ENCODE assay signal across 10 cellular contexts in genomic region chr2:201073071-201073470, GRCh38. TPM values are rescaled to one million over a fixed set of nuclear protein-coding genes. Genes with fewer than 3 reads are reported as not detected.
DNase-seq lines count a peak whose midpoint lies in the region; ATAC-seq, FAIRE-seq and TF ChIP-seq lines count a peak whose summit lies in the region.
"Had no signal": no experiment of that assay in that cellular context is flagged by ENCODE, and none has a peak within 500 bp of the region (broad histone marks: within the 10 kb centered on the region; RNA-seq: fewer than 3 reads in every experiment).

No MANE protein-coding gene starts in this region.

- H3K4me2 ChIP-seq in astrocyte (ENCODE audit: low read length) (peak overlapping the region; percentile 91), mesendoderm (ENCODE audit: low read length) (no peak overlapping the region)

- no peak for ATAC-seq in CD4-positive, alpha-beta T cell (ENCODE audit: poor library complexity)
- ATAC-seq in naive thymus-derived CD8-positive, alpha-beta T cell, result no peak
- ATAC-seq: esophagus mucosa had no signal

- H3K4me3 Mint-ChIP-seq in CD4-positive, alpha-beta T cell, result peak overlapping the region; percentile 79
- peak overlapping the region; percentile 100 for H3K4me3 Mint-ChIP-seq in astrocyte (ENCODE audit: unreplicated experiment)
- peak overlapping the region; percentile 26 to 95 (median 78) for H3K4me3 Mint-ChIP-seq in naive thymus-derived CD8-positive, alpha-beta T cell

- H3K4me1 Mint-ChIP-seq in CD4-positive, alpha-beta T cell (ENCODE audit: low read depth), result peaks cover 46% of the 10 kb centered on the region
- peaks cover 8% of the 10 kb centered on the region for H3K4me1 Mint-ChIP-seq in astrocyte (ENCODE audit: low read depth, unreplicated experiment)
- H3K4me1 Mint-ChIP-seq in naive thymus-derived CD8-positive, alpha-beta T cell, result peaks cover 23 to 51% (median 44%) of the 10 kb centered on the region in 4 donors

- H2AK5ac ChIP-seq in mesendoderm (ENCODE audit: low read length), result no peak overlapping the region

- H4K8ac ChIP-seq in mesendoderm (ENCODE audit: low read depth, low read length), result no peak overlapping the region

- no peak for DNase-seq in CD4-positive, alpha-beta T cell
- DNase-seq in astrocyte (ENCODE audit: low read depth) (no peak), NCI-H2081 treated with DMSO at 0.1 percent for 48 hours (lab: John Stamatoyannopoulos, UW) (no peak), SK-N-DZ (ENCODE audit: low spot score) (no peak), mesendoderm (no peak)
- DNase-seq in naive thymus-derived CD8-positive, alpha-beta T cell, result no peak
- no peak for DNase-seq in effector CD4-positive, alpha-beta T cell
- DNase-seq: NCI-H1417 treated with DMSO at 0.1 percent for 48 hours had no signal

- 100% methylated on average over 1 of the region's 1 CpG for WGBS in HUES64
- WGBS in mesendoderm (ENCODE audit: extremely low coverage, insufficient coverage, low lambda C conversion rate), result no CpG with 5 or more reads among the region's 1 CpG

- H3K36me3 Mint-ChIP-seq in CD4-positive, alpha-beta T cell (ENCODE audit: low read depth), result peaks cover 15% of the 10 kb centered on the region
- H3K36me3 Mint-ChIP-seq in astrocyte (ENCODE audit: low read depth, unreplicated experiment), result no peaks in the 10 kb centered on the region
- peaks cover 0 to 5% (median 0%) of the 10 kb centered on the region in 3 donors for H3K36me3 Mint-ChIP-seq in naive thymus-derived CD8-positive, alpha-beta T cell

- H3K36me3 ChIP-seq in HUES64 (ENCODE audit: insufficient read depth, low read length) (no peaks in the 10 kb centered on the region), astrocyte (ENCODE audit: insufficient read depth, low read length) (no peaks in the 10 kb centered on the region), mesendoderm (ENCODE audit: control insufficient read depth, insufficient read depth, low read length) (no peaks in the 10 kb centered on the region)

- peaks cover 7% of the 10 kb centered on the region for H3K79me1 ChIP-seq in mesendoderm (ENCODE audit: low read length)

- POLR2A ChIA-PET in CD4-positive, alpha-beta T cell (lab: Charles Lee), result interaction anchor here (1.2 to 5.9 kb wide), 3 partner anchors 44 to 360 kb away, joined by 3 to 103 read pairs (median 39); partner anchors contain the start of genes CFLAR and ORC2
- POLR2A ChIA-PET in naive thymus-derived CD8-positive, alpha-beta T cell (lab: Charles Lee), result interaction anchor here (0.7 to 6.3 kb wide), 4 partner anchors 44 to 184 kb away, joined by 3 to 75 read pairs (median 4); partner anchors contain the start of genes CFLAR, NIF3L1 and PPIL3

- TF ChIP-seq CTCF in CD4-positive, alpha-beta T cell (IDR thresholded peaks at IDR 0.05), result no peak
- no peak for TF ChIP-seq CTCF in astrocyte (IDR thresholded peaks at IDR 0.05; ENCODE audit: insufficient read depth, low read depth, low read length)

- CTCF ChIA-PET in CD4-positive, alpha-beta T cell (lab: Charles Lee), result no interaction called here

- H3K9me3 ChIP-seq in CD4-positive, alpha-beta T cell (ENCODE audit: control insufficient read depth, low read length), result no peaks in the 10 kb centered on the region
- H3K9me3 ChIP-seq in HUES64 (ENCODE audit: insufficient read depth, low read depth, low read length), result no peaks in the 10 kb centered on the region
- no peaks in the 10 kb centered on the region for H3K9me3 ChIP-seq in astrocyte (ENCODE audit: insufficient read depth, low read depth, low read length)

- H3K23ac ChIP-seq in mesendoderm (ENCODE audit: low read length), result no peak overlapping the region

- H3K4me3 ChIP-seq in HUES64 (ENCODE audit: low read length) (peak overlapping the region; percentile 86), astrocyte (ENCODE audit: insufficient read depth, low read depth, low read length) (peak overlapping the region; percentile 97), mesendoderm (ENCODE audit: low read length) (no peak overlapping the region)

- H2BK15ac ChIP-seq in mesendoderm (replicated peaks; ENCODE audit: low read depth), result no peak overlapping the region

- FAIRE-seq in astrocyte (lab: Jason Lieb, UNC), result peak; percentile 43

- peak overlapping the region; percentile 59 for H3K27ac Mint-ChIP-seq in CD4-positive, alpha-beta T cell
- no peak overlapping the region for H3K27ac Mint-ChIP-seq in astrocyte (ENCODE audit: unreplicated experiment)
- H3K27ac Mint-ChIP-seq in naive thymus-derived CD8-positive, alpha-beta T cell, result peak overlapping the region in 6 of 10 donors; percentile 13 to 85 (median 61)

- H4K5ac ChIP-seq in mesendoderm (ENCODE audit: low read length), result no peak overlapping the region

- H2BK120ac ChIP-seq in mesendoderm (ENCODE audit: low read depth, low read length), result no peak overlapping the region

- no peak overlapping the region for H3K56ac ChIP-seq in mesendoderm (ENCODE audit: low read length)

- no peak overlapping the region for H2AFZ ChIP-seq in astrocyte (ENCODE audit: low read depth, low read length)

- no peaks in the 10 kb centered on the region for H3K27me3 ChIP-seq in CD4-positive, alpha-beta T cell (ENCODE audit: control insufficient read depth, insufficient read depth, low read length)
- no peaks in the 10 kb centered on the region for H3K27me3 ChIP-seq in HUES64 (ENCODE audit: insufficient read depth, low read length)
- no peaks in the 10 kb centered on the region for H3K27me3 ChIP-seq in astrocyte (ENCODE audit: insufficient read depth, low read length)
- no peaks in the 10 kb centered on the region for H3K27me3 ChIP-seq in mesendoderm (ENCODE audit: insufficient read depth, low read length, poor library complexity)

- no peak overlapping the region for H3K4ac ChIP-seq in mesendoderm (ENCODE audit: low read depth, low read length)

- H3K18ac ChIP-seq in mesendoderm (ENCODE audit: low read length), result no peak overlapping the region

- H3K9ac ChIP-seq in HUES64 (ENCODE audit: low read depth, low read length) (no peak overlapping the region), astrocyte (ENCODE audit: low read length) (no peak overlapping the region), mesendoderm (ENCODE audit: low read length) (no peak overlapping the region)

- H3K4me1 ChIP-seq in HUES64 (ENCODE audit: insufficient read depth, low read length) (peaks cover 3% of the 10 kb centered on the region; the same call in 1 of the 2 replicates), astrocyte (ENCODE audit: insufficient read depth, low read length) (peaks cover 5% of the 10 kb centered on the region), mesendoderm (ENCODE audit: control insufficient read depth, low read depth, low read length) (no peaks in the 10 kb centered on the region)

- H2BK5ac ChIP-seq in mesendoderm (ENCODE audit: low read length), result no peak overlapping the region

- intact Hi-C loops in CD4-positive, alpha-beta T cell (cut with DNase I, micrococcal nuclease), result loop anchor here (2.0 to 5.0 kb wide), 5 partner anchors 40 to 361 kb away; partner anchors contain the start of gene BZW1 (in 1 of the 2)

- no peaks in the 10 kb centered on the region for H3K27me3 Mint-ChIP-seq in CD4-positive, alpha-beta T cell
- H3K27me3 Mint-ChIP-seq in astrocyte (ENCODE audit: low read depth, unreplicated experiment), result no peaks in the 10 kb centered on the region
- H3K27me3 Mint-ChIP-seq in naive thymus-derived CD8-positive, alpha-beta T cell, result peaks cover 0 to 2% (median 0%) of the 10 kb centered on the region in 5 donors

- no peak overlapping the region for H3K27ac ChIP-seq in CD4-positive, alpha-beta T cell (ENCODE audit: low read depth, low read length)
- H3K27ac ChIP-seq in HUES64 (ENCODE audit: low read depth, low read length) (no peak overlapping the region), astrocyte (ENCODE audit: low read depth, low read length) (no peak overlapping the region), mesendoderm (ENCODE audit: low read depth, low read length) (no peak overlapping the region)

- no peaks in the 10 kb centered on the region for H3K9me3 Mint-ChIP-seq in CD4-positive, alpha-beta T cell
- H3K9me3 Mint-ChIP-seq in astrocyte (ENCODE audit: unreplicated experiment), result no peaks in the 10 kb centered on the region
- no peaks in the 10 kb centered on the region for H3K9me3 Mint-ChIP-seq in naive thymus-derived CD8-positive, alpha-beta T cell

- peaks cover 14% of the 10 kb centered on the region for H4K20me1 ChIP-seq in astrocyte (ENCODE audit: insufficient read depth, low read length)

- peaks cover 80% of the 10 kb centered on the region for H3K79me2 ChIP-seq in astrocyte (ENCODE audit: insufficient read depth, low read length)
- peaks cover 14% of the 10 kb centered on the region for H3K79me2 ChIP-seq in mesendoderm (ENCODE audit: control insufficient read depth, insufficient read depth, low read length)

RNA-seq across cellular contexts. Expression of gene NDUFB3, which starts 1.3 kb away (rescaled TPM):
- 10 to 100 TPM; 10.1 to 13.6 TPM for total RNA-seq in CD4-positive, alpha-beta T cell
- 63.3 TPM for polyA plus RNA-seq in HUES64 (2013, experiment 1 of 2)
- 71.5 TPM for polyA plus RNA-seq in HUES64 (2013, experiment 2 of 2)
- total RNA-seq in astrocyte, result 110 and 115 TPM in 2 replicates
- total RNA-seq in naive thymus-derived CD8-positive, alpha-beta T cell, result 10 to 100 TPM; 40.6 to 47.8 TPM
- polyA plus RNA-seq in naive thymus-derived CD8-positive, alpha-beta T cell, result 100 to 1,000 TPM; 279 to 299 (median 298) TPM
- polyA plus RNA-seq in SK-N-DZ (2014; cell fraction: cytosol; rRNA removed), result 240 and 327 TPM in 2 replicates
- polyA plus RNA-seq in SK-N-DZ (2014; cell fraction: nucleus; rRNA removed), result 152 and 157 TPM in 2 replicates
- polyA plus RNA-seq in mesendoderm (2013, experiment 1 of 2), result 98.6 TPM
- polyA plus RNA-seq in mesendoderm (2013, experiment 2 of 2), result 101 TPM

RNA-seq across cellular contexts. Expression of gene HYCC2, which starts 1.6 kb away (rescaled TPM):
- 10 to 100 TPM; 29.2 to 30.7 TPM for total RNA-seq in CD4-positive, alpha-beta T cell
- 2.7 TPM for polyA plus RNA-seq in HUES64 (2013, experiment 1 of 2)
- polyA plus RNA-seq in HUES64 (2013, experiment 2 of 2), result 2.7 TPM
- 21.2 and 21.8 TPM in 2 replicates for total RNA-seq in astrocyte
- total RNA-seq in naive thymus-derived CD8-positive, alpha-beta T cell, result 10 to 100 TPM; 34.2 to 38.1 TPM
- polyA plus RNA-seq in naive thymus-derived CD8-positive, alpha-beta T cell, result 10 to 100 TPM; 20.8 to 32.5 (median 23.0) TPM
- 2.3 and 3.1 TPM in 2 replicates for polyA plus RNA-seq in SK-N-DZ (2014; cell fraction: cytosol; rRNA removed)
- polyA plus RNA-seq in SK-N-DZ (2014; cell fraction: nucleus; rRNA removed), result 4.9 and 6.1 TPM in 2 replicates
- 4.1 TPM for polyA plus RNA-seq in mesendoderm (2013, experiment 1 of 2)
- 4.1 TPM for polyA plus RNA-seq in mesendoderm (2013, experiment 2 of 2)

RNA-seq across cellular contexts. Expression of gene CFLAR, which starts 42.9 kb away (rescaled TPM):
- 100 to 1,000 TPM; 178 to 181 TPM for total RNA-seq in CD4-positive, alpha-beta T cell
- polyA plus RNA-seq in HUES64 (2013, experiment 1 of 2), result 5.7 TPM
- polyA plus RNA-seq in HUES64 (2013, experiment 2 of 2), result 8.0 TPM
- 34.9 and 47.5 TPM in 2 replicates for total RNA-seq in astrocyte
- total RNA-seq in naive thymus-derived CD8-positive, alpha-beta T cell, result 100 to 1,000 TPM; 127 to 142 TPM
- 10 to 100 TPM; 50.7 to 93.3 (median 63.9) TPM for polyA plus RNA-seq in naive thymus-derived CD8-positive, alpha-beta T cell
- polyA plus RNA-seq in SK-N-DZ (2014; cell fraction: cytosol; rRNA removed), result 0.43 and 2.4 TPM in 2 replicates
- polyA plus RNA-seq in SK-N-DZ (2014; cell fraction: nucleus; rRNA removed), result 0.53 and 2.4 TPM in 2 replicates
- 5.4 TPM for polyA plus RNA-seq in mesendoderm (2013, experiment 1 of 2)
- 5.5 TPM for polyA plus RNA-seq in mesendoderm (2013, experiment 2 of 2)
